ENCODE assay signal across 9 cellular contexts in the genomic region with DNA sequence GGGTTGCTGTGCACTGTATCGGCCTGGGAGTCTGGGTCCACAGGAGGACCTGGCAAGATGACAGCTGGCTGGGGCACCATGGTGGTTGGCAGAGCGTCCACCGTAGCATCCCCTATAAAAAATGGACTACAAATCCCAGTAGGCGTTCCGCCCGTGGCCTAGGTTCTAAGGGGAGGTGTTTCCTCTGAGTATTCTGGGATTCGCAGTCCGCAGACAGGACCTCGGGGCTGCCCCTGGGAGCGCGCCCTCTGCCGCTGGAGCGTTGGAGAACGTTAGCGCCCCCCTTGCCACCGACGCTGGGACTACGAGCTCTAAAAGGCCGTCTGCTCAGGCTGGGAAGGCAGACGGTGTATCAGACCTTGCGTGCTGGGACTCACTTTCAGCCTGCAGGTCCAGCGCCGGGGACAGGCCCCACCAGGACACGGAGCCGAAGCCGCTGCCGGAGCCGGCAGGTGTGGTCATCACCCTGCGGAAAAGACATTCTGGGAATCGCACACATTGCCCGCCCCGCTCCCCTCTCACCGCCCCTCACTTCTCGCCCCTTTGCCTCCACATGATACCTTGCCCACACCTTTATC. TPM values are rescaled to one million over a fixed set of nuclear protein-coding genes. Genes with fewer than 3 reads are reported as not detected.
DNase-seq lines count a peak whose midpoint lies in the region; TF ChIP-seq lines count a peak whose summit lies in the region.
"Had no signal": no experiment of that assay in that cellular context is flagged by ENCODE, and none has a peak within 500 bp of the region (broad histone marks: within the 10 kb centered on the region; RNA-seq: fewer than 3 reads in every experiment).

No MANE protein-coding gene starts in this region.

- intact Hi-C loops in adrenal gland (cut with DNase I): no loop called here
- intact Hi-C loops in left ventricle myocardium inferior (cut with micrococcal nuclease): no loop called here
- intact Hi-C loops in prostate gland (cut with DNase I): no loop called here

- H3K9me3 ChIP-seq in Loucy (ENCODE audit: insufficient read depth, low read depth, low read length) (no peaks in the 10 kb centered on the region), adrenal gland (replicated peaks in 1 of 3) (no peaks in the 10 kb centered on the region), left ventricle myocardium inferior (replicated peaks) (no peaks in the 10 kb centered on the region), prostate gland (no peaks in the 10 kb centered on the region)
- H3K9me3 ChIP-seq: neutrophil had no signal

- no peaks in the 10 kb centered on the region for H3F3A ChIP-seq in Loucy (ENCODE audit: low read depth)

- H3K36me3 ChIP-seq in Loucy (ENCODE audit: insufficient read depth, low read length) (no peaks in the 10 kb centered on the region), adrenal gland (replicated peaks in 1 of 2) (no peaks in the 10 kb centered on the region), left ventricle myocardium inferior (no peaks in the 10 kb centered on the region), prostate gland (no peaks in the 10 kb centered on the region)
- H3K36me3 ChIP-seq: neutrophil had no signal

- no peaks in the 10 kb centered on the region for H3K79me2 ChIP-seq in Loucy (ENCODE audit: insufficient read depth, low read length)

- H3K4me3 ChIP-seq in Loucy (ENCODE audit: low read length, poor library complexity, severe bottlenecking) (peak overlapping the region; percentile 76), adrenal gland (peak overlapping the region in 2 of 4 donors; percentile 31 to 66), left ventricle myocardium inferior (peak overlapping the region; percentile 63), prostate gland (peak overlapping the region in 1 of 2 donors; percentile 32)

- peak overlapping the region in 1 of 5 donors; percentile 67 for H3K27ac ChIP-seq in adrenal gland
- peak overlapping the region; percentile 51 for H3K27ac ChIP-seq in left ventricle myocardium inferior (replicated peaks)
- no peak overlapping the region for H3K27ac ChIP-seq in prostate gland
- H3K27ac ChIP-seq: neutrophil had no signal

- H3K4me2 ChIP-seq in Loucy (ENCODE audit: low read depth, low read length, poor library complexity, severe bottlenecking): peak overlapping the region; percentile 90

- H3K4me1 ChIP-seq in Loucy (ENCODE audit: insufficient read depth, low read length, poor library complexity, severe bottlenecking): peaks cover 3% of the 10 kb centered on the region
- peaks cover 0 to 10% of the 10 kb centered on the region in 2 donors for H3K4me1 ChIP-seq in adrenal gland (replicated peaks in 1 of 2)
- H3K4me1 ChIP-seq in left ventricle myocardium inferior: peaks cover 20% of the 10 kb centered on the region
- H3K4me1 ChIP-seq in prostate gland (replicated peaks): no peaks in the 10 kb centered on the region

- no peak for TF ChIP-seq POLR2A in adrenal gland (IDR thresholded peaks at IDR 0.05)
- no peak for TF ChIP-seq POLR2A in prostate gland (IDR thresholded peaks at IDR 0.05)

- no peaks in the 10 kb centered on the region for H3K27me3 ChIP-seq in Loucy (ENCODE audit: insufficient read depth, low read length, poor library complexity, severe bottlenecking)
- peaks cover 30% of the 10 kb centered on the region for H3K27me3 ChIP-seq in adrenal gland
- H3K27me3 ChIP-seq in left ventricle myocardium inferior (ENCODE audit: low read depth): peaks cover 91% of the 10 kb centered on the region
- peaks cover 21% of the 10 kb centered on the region for H3K27me3 ChIP-seq in prostate gland (replicated peaks; ENCODE audit: insufficient read depth)

- TF ChIP-seq CTCF in Loucy (conservative IDR thresholded peaks at IDR 0.05; ENCODE audit: low read length): peak; percentile 88
- TF ChIP-seq CTCF in adrenal gland (IDR thresholded peaks at IDR 0.05): peak in 5 of 6 experiments; percentile 16 to 41 (median 34)
- peak; percentile 57 for TF ChIP-seq CTCF in left ventricle myocardium inferior (IDR thresholded peaks at IDR 0.05; ENCODE audit: borderline replicate concordance)
- peak in 3 of 4 experiments; percentile 13 to 30 (median 18) for TF ChIP-seq CTCF in prostate gland (IDR thresholded peaks at IDR 0.05)

- H4K20me1 ChIP-seq in Loucy (ENCODE audit: insufficient read depth, low read length, poor library complexity, severe bottlenecking): no peaks in the 10 kb centered on the region

- 1 to 20% (median 3%) methylated on average over 1 to 34 of the region's 34 CpGs for WGBS in adrenal gland, 4 donors
- 2% methylated on average over 34 of the region's 34 CpGs for WGBS in prostate gland

- no peaks in the 10 kb centered on the region for H3K9me2 ChIP-seq in Loucy (replicated peaks; ENCODE audit: low read depth, low read length)

- H3K9ac ChIP-seq in Loucy (ENCODE audit: low read depth, low read length, poor library complexity, severe bottlenecking): no peak overlapping the region

- DNase-seq in activated gamma-delta T cell treated with Interleukin-2 at 50 U/mL for 16 hours (peak; percentile 32), activated gamma-delta T cell (lab: John Stamatoyannopoulos, UW) (no peak), RPMI7951 (ENCODE audit: low read depth) (peak; percentile 71), adrenal gland (peak; percentile 51 to 83 (median 79)), left ventricle myocardium inferior (peak; percentile 47), prostate gland (ENCODE audit: low spot score) (no peak)
- no peak for DNase-seq in NK-92 treated with Interleukin-12 subunit alpha and Interleukin-12 subunit beta, amount 100 ng/mL, for 24 hours (lab: John Stamatoyannopoulos, UW)

- peak overlapping the region; percentile 84 for H2AFZ ChIP-seq in Loucy (ENCODE audit: low read length)

RNA-seq across cellular contexts. Expression of a gene that starts 0.4 kb away (rescaled TPM):
- total RNA-seq in RPMI7951 (2014; rRNA removed; shearing (Covaris generic)): 1.4 and 1.6 TPM in 2 replicates
- total RNA-seq in adrenal gland: 1 to 10 TPM; 2.1 to 5.8 (median 3.6) TPM
- polyA plus RNA-seq in adrenal gland: 1 to 10 TPM; 2.1 to 4.5 (median 3.9) TPM
- total RNA-seq in left ventricle myocardium inferior: 1.8 TPM
- total RNA-seq in prostate gland: 10 to 100 TPM in 1 of 2 donors, under 1 TPM in 1; 0.55 to 16.1 TPM

RNA-seq across cellular contexts. Expression of a gene that starts 8.5 kb away (rescaled TPM):
- 0.48 and 0.78 TPM in 2 replicates for total RNA-seq in RPMI7951 (2014; rRNA removed; shearing (Covaris generic))
- 10 to 100 TPM in 1 of 8 donors, 1 to 10 TPM in 1, not detected in 6; 9.7 to 20.5 TPM for total RNA-seq in adrenal gland
- polyA plus RNA-seq in adrenal gland: 10 to 100 TPM in 2 of 3 donors, under 1 TPM in 1; 0.51 to 25.3 (median 24.4) TPM
- total RNA-seq in left ventricle myocardium inferior: 7,701 TPM
- 10 to 100 TPM in 1 of 2 donors, not detected in 1; 12.4 TPM for total RNA-seq in prostate gland

RNA-seq across cellular contexts. Expression of a gene that starts 14.0 kb away (rescaled TPM):
- 0.10 and 0.36 TPM in 2 replicates for total RNA-seq in RPMI7951 (2014; rRNA removed; shearing (Covaris generic))
- total RNA-seq in adrenal gland (10 to 100 TPM in 2 of 8 donors, 1 to 10 TPM in 2, under 1 TPM in 1, not detected in 3; 0.07 to 12.1 (median 5.9) TPM), left ventricle myocardium inferior (not detected), prostate gland (1 to 10 TPM in 1 of 2 donors, not detected in 1; 4.3 TPM)
- 10 to 100 TPM; 19.5 to 52.0 (median 22.1) TPM for polyA plus RNA-seq in adrenal gland

RNA-seq across cellular contexts. Expression of a gene that starts 17.0 kb away (rescaled TPM):
- 32.5 and 42.4 TPM in 2 replicates for total RNA-seq in RPMI7951 (2014; rRNA removed; shearing (Covaris generic))
- total RNA-seq in adrenal gland (10 to 100 TPM in 1 of 8 donors, under 1 TPM in 4, not detected in 3; 0.36 to 11.1 (median 0.84) TPM), left ventricle myocardium inferior (140 TPM), prostate gland (10 to 100 TPM in 1 of 2 donors, 1 to 10 TPM in 1; 8.5 to 87.9 TPM)
- polyA plus RNA-seq in adrenal gland: 1 to 10 TPM in 1 of 3 donors, under 1 TPM in 1, not detected in 1; 0.48 to 2.5 TPM

RNA-seq across cellular contexts. Expression of a gene that starts 43.3 kb away (rescaled TPM):
- 5.4 and 6.0 TPM in 2 replicates for total RNA-seq in RPMI7951 (2014; rRNA removed; shearing (Covaris generic))
- total RNA-seq in adrenal gland (10 to 100 TPM; 42.8 to 93.8 (median 52.9) TPM), left ventricle myocardium inferior (1.1 TPM), prostate gland (1 to 10 TPM in 1 of 2 donors, not detected in 1; 4.0 TPM)
- 10 to 100 TPM; 30.1 to 54.9 (median 34.9) TPM for polyA plus RNA-seq in adrenal gland

Comparison
In these comparisons a context has a peak if more than half of its experiments do, and no peak if none do; other contexts are left out.
1. DNase-seq: peak in activated gamma-delta T cell treated with Interleukin-2 at 50 U/mL for 16 hours (single experiment), RPMI7951 (single experiment), adrenal gland (7 of 7) and left ventricle myocardium inferior (single experiment); none in activated gamma-delta T cell (single experiment), prostate gland (single experiment) and NK-92 treated with Interleukin-12 subunit alpha and Interleukin-12 subunit beta, amount 100 ng/mL, for 24 hours (single experiment).
2. CTCF ChIP-seq: peak in every context shown above with its lines; median percentile 88 in Loucy; 57 in left ventricle myocardium inferior; 34 in adrenal gland; 18 in prostate gland.
3. RNA of a gene that starts 8.5 kb away (total RNA-seq): 7,701 TPM in left ventricle myocardium inferior (single experiment); 12.4 TPM in prostate gland, 0.48 to 0.78 TPM in RPMI7951 and 9.7 to 20.5 TPM in adrenal gland; every median in the first group is over 100 times any median in the second.